Comparison of ENCODE assay signal across 1 cellular context in the genomic region with DNA sequence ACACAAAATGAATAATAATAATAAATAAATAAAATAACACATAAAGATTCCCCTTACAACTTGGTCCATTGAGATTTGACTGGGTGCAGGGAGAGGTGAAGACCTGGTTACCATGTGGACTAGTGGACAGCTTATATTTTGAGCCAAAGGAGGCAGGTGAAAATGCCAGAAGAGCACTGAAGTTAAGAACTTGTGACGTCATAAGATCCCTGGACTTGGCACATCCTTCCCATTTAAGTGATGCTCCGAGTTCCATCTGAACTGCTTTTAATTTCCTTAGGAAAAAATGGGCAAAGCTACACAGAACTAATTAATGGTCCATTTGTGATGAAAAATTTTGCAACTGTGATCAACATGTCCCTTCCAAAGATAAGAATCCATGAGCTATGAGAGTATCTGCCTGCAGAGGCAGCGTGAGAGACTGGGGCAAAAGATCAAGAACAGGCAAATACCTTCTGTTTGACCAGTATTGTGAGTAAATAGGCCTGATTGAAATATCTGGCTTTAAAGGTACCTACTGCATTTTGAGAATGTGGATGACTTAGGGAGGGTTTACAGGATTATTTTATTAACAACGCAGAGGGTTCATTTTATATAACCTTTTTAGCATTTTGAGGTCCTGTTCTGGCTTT.
TF ChIP-seq lines count a peak whose summit lies in the region.

No MANE protein-coding gene starts in this region.

TF ChIP-seq in HEK293, 187 proteins besides CTCF, POLR2A, EP300 and RAD21 (continued from another document):
- TF ChIP-seq, protein P1, sequence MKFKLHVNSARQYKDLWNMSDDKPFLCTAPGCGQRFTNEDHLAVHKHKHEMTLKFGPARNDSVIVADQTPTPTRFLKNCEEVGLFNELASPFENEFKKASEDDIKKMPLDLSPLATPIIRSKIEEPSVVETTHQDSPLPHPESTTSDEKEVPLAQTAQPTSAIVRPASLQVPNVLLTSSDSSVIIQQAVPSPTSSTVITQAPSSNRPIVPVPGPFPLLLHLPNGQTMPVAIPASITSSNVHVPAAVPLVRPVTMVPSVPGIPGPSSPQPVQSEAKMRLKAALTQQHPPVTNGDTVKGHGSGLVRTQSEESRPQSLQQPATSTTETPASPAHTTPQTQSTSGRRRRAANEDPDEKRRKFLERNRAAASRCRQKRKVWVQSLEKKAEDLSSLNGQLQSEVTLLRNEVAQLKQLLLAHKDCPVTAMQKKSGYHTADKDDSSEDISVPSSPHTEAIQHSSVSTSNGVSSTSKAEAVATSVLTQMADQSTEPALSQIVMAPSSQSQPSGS (tag by site-specific recombination; IDR thresholded peaks at IDR 0.05; ENCODE audit: low read depth) = 0 out of 2 replicates have a peak, but pooled peaks have one; percentile 4
- no peak for TF ChIP-seq ZNF585B (tag by site-specific recombination; IDR thresholded peaks at IDR 0.05)
- no peak for TF ChIP-seq ZNF830 (tag by site-specific recombination; IDR thresholded peaks at IDR 0.05; ENCODE audit: low read depth)
- TF ChIP-seq, protein P2, sequence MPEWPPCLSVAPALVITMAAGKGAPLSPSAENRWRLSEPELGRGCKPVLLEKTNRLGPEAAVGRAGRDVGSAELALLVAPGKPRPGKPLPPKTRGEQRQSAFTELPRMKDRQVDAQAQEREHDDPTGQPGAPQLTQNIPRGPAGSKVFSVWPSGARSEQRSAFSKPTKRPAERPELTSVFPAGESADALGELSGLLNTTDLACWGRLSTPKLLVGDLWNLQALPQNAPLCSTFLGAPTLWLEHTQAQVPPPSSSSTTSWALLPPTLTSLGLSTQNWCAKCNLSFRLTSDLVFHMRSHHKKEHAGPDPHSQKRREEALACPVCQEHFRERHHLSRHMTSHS (tag by site-specific recombination; IDR thresholded peaks at IDR 0.05) = no peak
- TF ChIP-seq ZNF239 (tag by site-specific recombination; IDR thresholded peaks at IDR 0.05) = no peak
